ENCODE assay signal across 12 cellular contexts in genomic region chr17:57135748-57136342, GRCh38. TPM values are rescaled to one million over a fixed set of nuclear protein-coding genes. Genes with fewer than 3 reads are reported as not detected.
DNase-seq lines count a peak whose midpoint lies in the region.
"Had no signal": no experiment of that assay in that cellular context is flagged by ENCODE, and none has a peak within 500 bp of the region (broad histone marks: within the 10 kb centered on the region; RNA-seq: fewer than 3 reads in every experiment).

No MANE protein-coding gene starts in this region.

- H3K27me3 ChIP-seq in neuronal stem cell (ENCODE audit: control insufficient read depth in 3 of 3, insufficient read depth in 3 of 3, low read depth in 1 of 3, low read length in 3 of 3): no peaks in the 10 kb centered on the region
- H3K27me3 ChIP-seq: colonic mucosa had no signal

- H3K4ac ChIP-seq in neuronal stem cell (ENCODE audit: low read length): no peak overlapping the region

- H3K9ac ChIP-seq in neuronal stem cell (ENCODE audit: low read depth, low read length, poor library complexity): no peak overlapping the region

- H3K27ac ChIP-seq in neuronal stem cell (replicated peaks; ENCODE audit: low read length): no peak overlapping the region
- H3K27ac ChIP-seq: colonic mucosa, neutrophil had no signal

- DNase-seq in NCI-H2107 treated with DMSO at 0.1 percent for 48 hours (lab: John Stamatoyannopoulos, UW; ENCODE audit: unreplicated experiment) (peak; percentile 81), NCI-H2107 (lab: John Stamatoyannopoulos, UW) (no peak), NCI-H1436 treated with DMSO at 0.1 percent for 48 hours (lab: John Stamatoyannopoulos, UW) (peak; percentile 87), astrocyte of the hippocampus (ENCODE audit: low read depth, low spot score) (peak; percentile 21), neuronal stem cell (ENCODE audit: low spot score) (no peak), iPS-NIHi11 (ENCODE audit: low spot score) (no peak), RKO (ENCODE audit: low spot score) (no peak)
- no peak for DNase-seq in activated naive CD4-positive, alpha-beta T cell treated with Interleukin-2 at 50 U/mL for 16 hours
- DNase-seq: activated CD4-positive, alpha-beta T cell treated with anti-CD3 and anti-CD28 coated beads, Interleukin-2, amount 50 U/mL, for 1 hour; colonic mucosa; NCI-H226 had no signal

- H4K91ac ChIP-seq in neuronal stem cell (ENCODE audit: low read depth, low read length, poor library complexity): no peak overlapping the region

- peak overlapping the region; percentile 87 for H2AFZ ChIP-seq in neuronal stem cell (ENCODE audit: low read length)

- H3K4me3 ChIP-seq in neuronal stem cell (ENCODE audit: low read length in 2 of 2): no peak overlapping the region
- H3K4me3 ChIP-seq: colonic mucosa had no signal

- peaks cover 0 to 3% of the 10 kb centered on the region in 2 donors for H3K9me3 ChIP-seq in neuronal stem cell (replicated peaks in 1 of 2; ENCODE audit: control insufficient read depth in 2 of 2, insufficient read depth in 1 of 2, low read depth in 1 of 2, low read length in 2 of 2)
- H3K9me3 ChIP-seq: colonic mucosa, neutrophil had no signal

- no peak overlapping the region for H3K23ac ChIP-seq in neuronal stem cell (ENCODE audit: low read depth, low read length, poor library complexity)

- H3K79me1 ChIP-seq in neuronal stem cell (ENCODE audit: low read depth, low read length): no peaks in the 10 kb centered on the region

- H2BK15ac ChIP-seq in neuronal stem cell (ENCODE audit: low read length): peak overlapping the region; percentile 70

- no peak overlapping the region for H4K8ac ChIP-seq in neuronal stem cell (ENCODE audit: low read depth, low read length)

- no peak overlapping the region for H2BK12ac ChIP-seq in neuronal stem cell (ENCODE audit: low read length)

- H3K4me2 ChIP-seq in neuronal stem cell (ENCODE audit: insufficient read depth, low read length, poor library complexity, severe bottlenecking): no peak overlapping the region

- no peak overlapping the region for H2BK5ac ChIP-seq in neuronal stem cell (ENCODE audit: low read length)

- H3K18ac ChIP-seq in neuronal stem cell (ENCODE audit: low read length): peak overlapping the region; percentile 68

- no peaks in the 10 kb centered on the region for H3K36me3 ChIP-seq in neuronal stem cell (replicated peaks in 1 of 2; ENCODE audit: control insufficient read depth in 2 of 2, insufficient read depth in 2 of 2, low read length in 2 of 2)
- H3K36me3 ChIP-seq: colonic mucosa, neutrophil had no signal

- no peak overlapping the region for H2AK5ac ChIP-seq in neuronal stem cell (ENCODE audit: low read depth, low read length)

- WGBS in neuronal stem cell (ENCODE audit: extremely low coverage in 2 of 2, insufficient read length in 2 of 2, insufficient replicate concordance in 1 of 2), 2 donors: no CpG with 5 or more reads among the region's 22 CpGs

- H2BK120ac ChIP-seq in neuronal stem cell (ENCODE audit: low read depth, low read length): no peak overlapping the region

- peaks cover 9 to 22% of the 10 kb centered on the region in 2 donors for H3K4me1 ChIP-seq in neuronal stem cell (ENCODE audit: control insufficient read depth in 2 of 2, insufficient read depth in 1 of 2, low read depth in 1 of 2, low read length in 2 of 2)
- H3K4me1 ChIP-seq: colonic mucosa had no signal

- H3K14ac ChIP-seq in neuronal stem cell (ENCODE audit: low read length): no peak overlapping the region

RNA-seq across cellular contexts. Expression of gene AKAP1, which starts 50.8 kb away (rescaled TPM):
- polyA plus RNA-seq in neuronal stem cell (2013, experiment 1 of 2): 12.3 TPM
- polyA plus RNA-seq in neuronal stem cell (2013, experiment 2 of 2): 13.3 TPM

Comparison
In these comparisons a context has a peak if more than half of its experiments do, and no peak if none do; other contexts are left out.
1. DNase-seq: peak in NCI-H2107 treated with DMSO at 0.1 percent for 48 hours (single experiment), NCI-H1436 treated with DMSO at 0.1 percent for 48 hours (single experiment) and astrocyte of the hippocampus (single experiment); none in NCI-H2107 (single experiment), neuronal stem cell (single experiment), iPS-NIHi11 (single experiment), activated naive CD4-positive, alpha-beta T cell treated with Interleukin-2 at 50 U/mL for 16 hours (single experiment) and RKO (single experiment).